Comparison of ENCODE assay signal across 1 cellular context in genomic region chr2:160269803-160270570, GRCh38.
TF ChIP-seq lines count a peak whose summit lies in the region.

No MANE protein-coding gene starts in this region.

TF ChIP-seq in K562, 482 proteins besides CTCF, POLR2A, EP300 and RAD21 (continued from another document):
- TF ChIP-seq CBX2 (IDR thresholded peaks at IDR 0.05; ENCODE audit: insufficient read depth, low read length, poor library complexity, severe bottlenecking) (no peak), ETV1 (tag; conservative IDR thresholded peaks at IDR 0.05; ENCODE audit: low read depth) (no peak), CEBPG (CRISPR knock-in tag; IDR thresholded peaks at IDR 0.05) (no peak), CEBPG (tag; conservative IDR thresholded peaks at IDR 0.05 in 1 of 2, IDR thresholded peaks at IDR 0.05 in 1 of 2) (no peak), TRIM24 (IDR thresholded peaks at IDR 0.05) (no peak), PHB (CRISPR knock-in tag; IDR thresholded peaks at IDR 0.05) (no peak), RBM14 (IDR thresholded peaks at IDR 0.05; ENCODE audit: borderline replicate concordance, insufficient read depth, low read depth, low read length) (no peak)
- TF ChIP-seq, protein P1, sequence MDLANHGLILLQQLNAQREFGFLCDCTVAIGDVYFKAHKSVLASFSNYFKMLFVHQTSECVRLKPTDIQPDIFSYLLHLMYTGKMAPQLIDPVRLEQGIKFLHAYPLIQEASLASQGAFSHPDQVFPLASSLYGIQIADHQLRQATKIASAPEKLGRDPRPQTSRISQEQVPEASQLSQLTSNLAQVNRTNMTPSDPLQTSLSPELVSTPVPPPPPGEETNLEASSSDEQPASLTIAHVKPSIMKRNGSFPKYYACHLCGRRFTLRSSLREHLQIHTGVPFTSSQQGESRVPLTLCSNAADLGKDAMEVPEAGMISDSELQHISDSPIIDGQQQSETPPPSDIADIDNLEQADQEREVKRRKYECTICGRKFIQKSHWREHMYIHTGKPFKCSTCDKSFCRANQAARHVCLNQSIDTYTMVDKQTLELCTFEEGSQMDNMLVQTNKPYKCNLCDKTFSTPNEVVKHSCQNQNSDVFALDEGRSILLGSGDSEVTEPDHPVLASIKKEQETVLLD (IDR thresholded peaks at IDR 0.05) = no peak
TF ChIP-seq in K562: peak in this region for 45.
